In the genomic region with DNA sequence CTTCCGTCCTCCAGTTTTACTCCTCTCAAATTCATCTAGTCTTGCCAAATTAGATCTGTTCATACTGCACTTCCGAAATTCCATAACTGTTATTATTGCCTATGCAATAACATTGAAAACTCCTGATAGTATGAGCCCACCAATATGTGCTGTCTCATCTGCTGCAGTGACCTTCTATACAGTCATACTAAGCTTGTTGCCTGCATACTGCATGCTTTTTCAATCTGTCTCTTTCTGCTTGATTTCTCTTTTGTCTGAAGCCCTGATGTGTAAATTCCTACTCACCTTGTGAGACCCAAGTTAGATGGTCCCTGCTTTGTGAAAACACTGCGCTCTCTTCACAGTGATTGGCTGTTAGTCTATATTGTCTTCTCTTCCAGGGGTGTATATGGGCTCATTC, we compare ENCODE assay signal across 13 cellular contexts. TPM values are rescaled to one million over a fixed set of nuclear protein-coding genes. Genes with fewer than 3 reads are reported as not detected.
DNase-seq lines count a peak whose midpoint lies in the region; ATAC-seq, FAIRE-seq and TF ChIP-seq lines count a peak whose summit lies in the region.
"Had no signal": no experiment of that assay in that cellular context is flagged by ENCODE, and none has a peak within 500 bp of the region (broad histone marks: within the 10 kb centered on the region; RNA-seq: fewer than 3 reads in every experiment).

No MANE protein-coding gene starts in this region.

- H3K27me3 ChIP-seq in heart right ventricle (no peaks in the 10 kb centered on the region), bronchial epithelial cell (ENCODE audit: control insufficient read depth, insufficient read depth, low read length) (no peaks in the 10 kb centered on the region), mesendoderm (ENCODE audit: insufficient read depth, low read length, poor library complexity) (no peaks in the 10 kb centered on the region), vagina (no peaks in the 10 kb centered on the region)

- no peak overlapping the region for H2AK5ac ChIP-seq in mesendoderm (ENCODE audit: low read length)

- no TSS peak for BruUV-seq in Calu3 (replicated peaks; lab: Mats Ljungman, UMichigan)

- peak overlapping the region in 9 of 10 donors; percentile 77 to 94 (median 89) for H3K4me3 ChIP-seq in heart right ventricle
- peak overlapping the region; percentile 92 for H3K4me3 ChIP-seq in bronchial epithelial cell (ENCODE audit: low read depth, low read length)
- H3K4me3 ChIP-seq in mesendoderm (ENCODE audit: low read length) = no peak overlapping the region
- peak overlapping the region; percentile 83 to 93 for H3K4me3 ChIP-seq in vagina

- no peak overlapping the region for H4K8ac ChIP-seq in mesendoderm (ENCODE audit: low read depth, low read length)

- peaks cover 8% of the 10 kb centered on the region for H3K79me1 ChIP-seq in mesendoderm (ENCODE audit: low read length)

- peaks cover 47% of the 10 kb centered on the region for H3K4me1 Mint-ChIP-seq in stimulated activated naive CD8-positive, alpha-beta T cell treated with anti-CD3 and anti-CD28 coated beads, Interleukin-15, amount 100 ng/mL, for 72 hours
- H3K4me1 Mint-ChIP-seq in Calu3 (ENCODE audit: low read depth, unreplicated experiment) = peaks cover 10% of the 10 kb centered on the region

- peak overlapping the region; percentile 70 for H3K4me2 ChIP-seq in mesendoderm (ENCODE audit: low read length)

- no peak for TF ChIP-seq CTCF in heart right ventricle (IDR thresholded peaks at IDR 0.05)
- no peak for TF ChIP-seq CTCF in bronchial epithelial cell (IDR thresholded peaks at IDR 0.05; ENCODE audit: insufficient read depth, low read length, severe bottlenecking)
- TF ChIP-seq CTCF in vagina (IDR thresholded peaks at IDR 0.05) = no peak
- no peak for TF ChIP-seq CTCF in Calu3 (IDR thresholded peaks at IDR 0.05; ENCODE audit: unreplicated experiment)

- H2BK15ac ChIP-seq in mesendoderm (replicated peaks; ENCODE audit: low read depth) = no peak overlapping the region

- FAIRE-seq in bronchial epithelial cell (lab: Jason Lieb, UNC) = no peak

- H3K36me3 ChIP-seq in heart right ventricle (peaks cover 0 to 42% (median 4%) of the 10 kb centered on the region in 9 donors), bronchial epithelial cell (ENCODE audit: control insufficient read depth, insufficient read depth, low read length) (peaks cover 2% of the 10 kb centered on the region), mesendoderm (ENCODE audit: control insufficient read depth, insufficient read depth, low read length) (no peaks in the 10 kb centered on the region), vagina (peaks cover 0 to 12% of the 10 kb centered on the region in 2 donors)

- no peak for DNase-seq in heart right ventricle
- DNase-seq in left ventricle myocardium superior = no peak
- no peak for DNase-seq in bronchial epithelial cell (ENCODE audit: low read depth)
- DNase-seq in mesendoderm = no peak
- DNase-seq in vagina (ENCODE audit: extremely low spot score in 2 of 2) = no peak
- DNase-seq in stimulated activated naive CD8-positive, alpha-beta T cell treated with anti-CD3 and anti-CD28 coated beads, Interleukin-15, amount 100 ng/mL, for 72 hours = no peak
- no peak for DNase-seq in sciatic nerve (ENCODE audit: low spot score)
- DNase-seq in Calu3 = no peak
- DNase-seq: activated T-cell treated with anti-CD3 and anti-CD28 coated beads for 4 hours, dermis blood vessel endothelial cell, mucosa of descending colon, NCI-H1105, SHP77 treated with DMSO at 0.1 percent for 48 hours had no signal

- no peak overlapping the region for H2BK5ac ChIP-seq in mesendoderm (ENCODE audit: low read length)

- H3K9me3 ChIP-seq in heart right ventricle (no peaks in the 10 kb centered on the region), vagina (no peaks in the 10 kb centered on the region)
- H3K9me3 ChIP-seq: mucosa of descending colon had no signal

- WGBS in heart right ventricle, 2 donors = 45 to 63% methylated on average over 3 of the region's 3 CpGs
- no CpG with 5 or more reads among the region's 3 CpGs for WGBS in mesendoderm (ENCODE audit: extremely low coverage, insufficient coverage, low lambda C conversion rate)

- peaks cover 4% of the 10 kb centered on the region for H3K36me3 Mint-ChIP-seq in Calu3 (ENCODE audit: insufficient read depth, unreplicated experiment)

- no peak overlapping the region for H3K56ac ChIP-seq in mesendoderm (ENCODE audit: low read length)

- H4K5ac ChIP-seq in mesendoderm (ENCODE audit: low read length) = no peak overlapping the region

- TF ChIP-seq POLR2A in vagina (IDR thresholded peaks at IDR 0.05) = no peak

- no peaks in the 10 kb centered on the region for H3K27me3 Mint-ChIP-seq in stimulated activated naive CD8-positive, alpha-beta T cell treated with anti-CD3 and anti-CD28 coated beads, Interleukin-15, amount 100 ng/mL, for 72 hours
- no peaks in the 10 kb centered on the region for H3K27me3 Mint-ChIP-seq in Calu3 (ENCODE audit: unreplicated experiment)

- no peak overlapping the region for H2BK120ac ChIP-seq in mesendoderm (ENCODE audit: low read depth, low read length)

- H3K4me3 Mint-ChIP-seq in stimulated activated naive CD8-positive, alpha-beta T cell treated with anti-CD3 and anti-CD28 coated beads, Interleukin-15, amount 100 ng/mL, for 72 hours = no peak overlapping the region
- H3K4me3 Mint-ChIP-seq in Calu3 (ENCODE audit: low read depth, unreplicated experiment) = no peak overlapping the region

- peaks cover 2 to 46% (median 37%) of the 10 kb centered on the region in 9 donors for H3K4me1 ChIP-seq in heart right ventricle
- H3K4me1 ChIP-seq in mesendoderm (ENCODE audit: control insufficient read depth, low read depth, low read length) = peaks cover 5% of the 10 kb centered on the region
- H3K4me1 ChIP-seq in vagina = peaks cover 45% of the 10 kb centered on the region

- peak overlapping the region; percentile 85 for H3K9ac ChIP-seq in mesendoderm (ENCODE audit: low read length)

- H3K4ac ChIP-seq in mesendoderm (ENCODE audit: low read depth, low read length) = no peak overlapping the region

- no peak overlapping the region for H3K18ac ChIP-seq in mesendoderm (ENCODE audit: low read length)

- H3K27ac Mint-ChIP-seq in stimulated activated naive CD8-positive, alpha-beta T cell treated with anti-CD3 and anti-CD28 coated beads, Interleukin-15, amount 100 ng/mL, for 72 hours = no peak overlapping the region
- no peak overlapping the region for H3K27ac Mint-ChIP-seq in Calu3 (ENCODE audit: unreplicated experiment)

- CTCF ChIA-PET in Calu3 (lab: Charles Lee) = no interaction called here

- no peaks in the 10 kb centered on the region for H3K9me3 Mint-ChIP-seq in stimulated activated naive CD8-positive, alpha-beta T cell treated with anti-CD3 and anti-CD28 coated beads, Interleukin-15, amount 100 ng/mL, for 72 hours
- no peaks in the 10 kb centered on the region for H3K9me3 Mint-ChIP-seq in Calu3 (ENCODE audit: low read depth, unreplicated experiment)

- no peak for ATAC-seq in heart right ventricle
- ATAC-seq in left ventricle myocardium superior = no peak
- ATAC-seq in stimulated activated naive CD8-positive, alpha-beta T cell treated with anti-CD3 and anti-CD28 coated beads, Interleukin-15, amount 100 ng/mL, for 72 hours = no peak
- no peak for ATAC-seq in sciatic nerve
- ATAC-seq: mucosa of descending colon had no signal

- intact Hi-C loops in heart right ventricle (cut with DNase I) = loop anchor here in 5 of 10 donors (2.0 to 10.0 kb wide), 4 partner anchors 29 to 1341 kb away; partner anchors contain the start of genes PDCD2 (in 3 of the 5), DYNLT2 (in 2 of the 5) and ERMARD (in 2 of the 5)
- intact Hi-C loops in left ventricle myocardium superior (cut with micrococcal nuclease) = no loop called here
- intact Hi-C loops in vagina (cut with DNase I) = no loop called here
- intact Hi-C loops in sciatic nerve (cut with DNase I) = no loop called here
- intact Hi-C loops in Calu3 (cut with micrococcal nuclease; ENCODE audit: unreplicated experiment) = no loop called here

- peak overlapping the region in 1 of 10 donors; percentile 95 for H3K27ac ChIP-seq in heart right ventricle
- H3K27ac ChIP-seq in mesendoderm (ENCODE audit: low read depth, low read length) = no peak overlapping the region
- H3K27ac ChIP-seq in vagina = no peak overlapping the region

- H3K79me2 ChIP-seq in mesendoderm (ENCODE audit: control insufficient read depth, insufficient read depth, low read length) = peaks cover 48% of the 10 kb centered on the region

- no peak overlapping the region for H3K23ac ChIP-seq in mesendoderm (ENCODE audit: low read length)

RNA-seq across cellular contexts. Expression of gene TBP, which starts 1.1 kb away (rescaled TPM):
- total RNA-seq in heart right ventricle (10 to 100 TPM in 1 of 10 donors, 1 to 10 TPM in 9; 6.4 to 10.3 (median 7.6) TPM), left ventricle myocardium superior (8.8 TPM), bronchial epithelial cell (7.4 and 9.2 TPM in 2 replicates), vagina (14.7 TPM), sciatic nerve (17.2 TPM), Calu3 (2022) (13.7 and 13.9 TPM in 2 replicates)
- 1 to 10 TPM; 6.3 to 9.1 TPM for polyA plus RNA-seq in heart right ventricle
- polyA plus RNA-seq in mesendoderm (2013, experiment 1 of 2) = 26.6 TPM
- polyA plus RNA-seq in mesendoderm (2013, experiment 2 of 2) = 26.9 TPM

RNA-seq across cellular contexts. Expression of gene PSMB1, which starts 2.2 kb away (rescaled TPM):
- 100 to 1,000 TPM; 117 to 173 (median 137) TPM for total RNA-seq in heart right ventricle
- polyA plus RNA-seq in heart right ventricle = 100 to 1,000 TPM; 226 to 309 TPM
- total RNA-seq in left ventricle myocardium superior = 138 TPM
- total RNA-seq in bronchial epithelial cell = 210 and 234 TPM in 2 replicates
- 344 TPM for polyA plus RNA-seq in mesendoderm (2013, experiment 1 of 2)
- polyA plus RNA-seq in mesendoderm (2013, experiment 2 of 2) = 340 TPM
- 92.3 TPM for total RNA-seq in vagina
- 108 TPM for total RNA-seq in sciatic nerve
- 151 and 156 TPM in 2 replicates for total RNA-seq in Calu3 (2022)

RNA-seq across cellular contexts. Expression of gene PDCD2, which starts 29.1 kb away (rescaled TPM):
- total RNA-seq in heart right ventricle (10 to 100 TPM; 23.6 to 39.4 (median 34.0) TPM), left ventricle myocardium superior (28.7 TPM), bronchial epithelial cell (40.1 and 55.0 TPM in 2 replicates), vagina (66.3 TPM), sciatic nerve (42.1 TPM), Calu3 (2022) (34.5 and 36.6 TPM in 2 replicates)
- 10 to 100 TPM; 20.0 to 45.5 TPM for polyA plus RNA-seq in heart right ventricle
- 101 TPM for polyA plus RNA-seq in mesendoderm (2013, experiment 1 of 2)
- polyA plus RNA-seq in mesendoderm (2013, experiment 2 of 2) = 98.4 TPM
